ENCODE assay signal across 7 cellular contexts in genomic region chr12:6535697-6535946, GRCh38. TPM values are rescaled to one million over a fixed set of nuclear protein-coding genes. Genes with fewer than 3 reads are reported as not detected.
DNase-seq lines count a peak whose midpoint lies in the region; TF ChIP-seq lines count a peak whose summit lies in the region.

No MANE protein-coding gene starts in this region.

- intact Hi-C loops in stomach (cut with DNase I; ENCODE audit: low total_unique reads) = loop anchor here (10.0 kb wide), 1 partner anchor 111 kb away; no protein-coding TSS in a partner anchor

- no peak for TF ChIP-seq POLR2A in stomach (IDR thresholded peaks at IDR 0.05)

- H3K27ac Mint-ChIP-seq in activated naive CD8-positive, alpha-beta T cell treated with anti-CD3 and anti-CD28 coated beads for 36 hours = peak overlapping the region; percentile 99
- H3K27ac Mint-ChIP-seq in immature natural killer cell = peak overlapping the region; percentile 88 to 99 (median 98)

- H3K9me3 ChIP-seq in HUES6 (ENCODE audit: control insufficient read depth, insufficient read depth, low read depth, low read length) (no peaks in the 10 kb centered on the region), stomach (no peaks in the 10 kb centered on the region)

- in situ Hi-C loops in GM13976 (cut with MboI; ENCODE audit: low sequenced_read_pairs, unreplicated experiment) = no loop called here

- H3K9me3 Mint-ChIP-seq in activated naive CD8-positive, alpha-beta T cell treated with anti-CD3 and anti-CD28 coated beads for 36 hours = no peaks in the 10 kb centered on the region
- no peaks in the 10 kb centered on the region for H3K9me3 Mint-ChIP-seq in immature natural killer cell

- H3K4me3 ChIP-seq in HUES6 (ENCODE audit: low read depth, low read length) (peak overlapping the region; percentile 98), stomach (peak overlapping the region; percentile 80 to 97 (median 90))

- peak overlapping the region; percentile 98 for H3K9ac ChIP-seq in HUES6 (ENCODE audit: low read length)

- peaks cover 29% of the 10 kb centered on the region for H3K27me3 Mint-ChIP-seq in activated naive CD8-positive, alpha-beta T cell treated with anti-CD3 and anti-CD28 coated beads for 36 hours
- peaks cover 22 to 34% (median 23%) of the 10 kb centered on the region in 3 donors for H3K27me3 Mint-ChIP-seq in immature natural killer cell (ENCODE audit: low read depth in 3 of 3)

- no peak for DNase-seq in activated naive CD8-positive, alpha-beta T cell treated with anti-CD3 and anti-CD28 coated beads for 36 hours
- DNase-seq in immature natural killer cell = no peak
- DNase-seq in stomach = no peak
- no peak for DNase-seq in GM13976 (ENCODE audit: low spot score)
- DNase-seq in DMS53 (lab: John Stamatoyannopoulos, UW) = no peak
- DNase-seq in hippocampal formation (lab: John Stamatoyannopoulos, UW) = no peak

- peaks cover 64% of the 10 kb centered on the region for H3K4me1 Mint-ChIP-seq in activated naive CD8-positive, alpha-beta T cell treated with anti-CD3 and anti-CD28 coated beads for 36 hours
- peaks cover 56 to 62% of the 10 kb centered on the region in 2 donors for H3K4me1 Mint-ChIP-seq in immature natural killer cell

- H3K4me1 ChIP-seq in HUES6 (ENCODE audit: control insufficient read depth, insufficient read depth, low read length) (peaks cover 30% of the 10 kb centered on the region), stomach (peaks cover 53 to 79% (median 65%) of the 10 kb centered on the region in 4 donors)

- H3K36me3 ChIP-seq in HUES6 (ENCODE audit: control insufficient read depth, insufficient read depth, low read length) (peaks cover 72% of the 10 kb centered on the region), stomach (peaks cover 41 to 47% (median 45%) of the 10 kb centered on the region in 4 donors)

- peak overlapping the region; percentile 94 for H3K27ac ChIP-seq in HUES6 (ENCODE audit: low read depth, low read length)
- H3K27ac ChIP-seq in stomach = peak overlapping the region; percentile 95 to 100 (median 96)

- TF ChIP-seq EP300 in stomach (IDR thresholded peaks at IDR 0.05) = no peak

- no peak for TF ChIP-seq CTCF in stomach (IDR thresholded peaks at IDR 0.05)
- TF ChIP-seq CTCF in GM13976 (IDR thresholded peaks at IDR 0.05; ENCODE audit: borderline replicate concordance, control extremely low read depth, extremely low read depth, insufficient read depth, missing control alignments) = no peak

- H3K27me3 ChIP-seq in HUES6 (ENCODE audit: control insufficient read depth, insufficient read depth, low read length) = no peaks in the 10 kb centered on the region
- H3K27me3 ChIP-seq in stomach = no peaks in the 10 kb centered on the region

- H3K4me3 Mint-ChIP-seq in activated naive CD8-positive, alpha-beta T cell treated with anti-CD3 and anti-CD28 coated beads for 36 hours = peak overlapping the region; percentile 99
- peak overlapping the region; percentile 87 to 97 (median 96) for H3K4me3 Mint-ChIP-seq in immature natural killer cell

- 0 to 7% (median 4%) methylated on average over 6 of the region's 6 CpGs for WGBS in stomach, 5 donors

- peaks cover 71% of the 10 kb centered on the region for H3K36me3 Mint-ChIP-seq in activated naive CD8-positive, alpha-beta T cell treated with anti-CD3 and anti-CD28 coated beads for 36 hours
- H3K36me3 Mint-ChIP-seq in immature natural killer cell = peaks cover 6 to 33% (median 11%) of the 10 kb centered on the region in 3 donors

RNA-seq across cellular contexts. Expression of gene GAPDH, which starts 1.3 kb away (rescaled TPM):
- 1,000 to 10,000 TPM; 8,986 to 9,154 TPM for total RNA-seq in activated naive CD8-positive, alpha-beta T cell treated with anti-CD3 and anti-CD28 coated beads for 36 hours
- 1,000 to 10,000 TPM; 1,615 to 2,185 (median 1,854) TPM for polyA plus RNA-seq in immature natural killer cell
- 1,000 to 10,000 TPM in 4 of 5 donors, 100 to 1,000 TPM in 1; 579 to 1,258 (median 1,242) TPM for total RNA-seq in stomach
- polyA plus RNA-seq in stomach = 1,000 to 10,000 TPM; 1,352 to 2,765 (median 1,815) TPM

RNA-seq across cellular contexts. Expression of gene IFFO1, which starts 20.2 kb away (rescaled TPM):
- 1 to 10 TPM; 7.2 to 8.1 TPM for total RNA-seq in activated naive CD8-positive, alpha-beta T cell treated with anti-CD3 and anti-CD28 coated beads for 36 hours
- 10 to 100 TPM in 1 of 3 donors, 1 to 10 TPM in 2; 1.9 to 13.0 (median 3.1) TPM for polyA plus RNA-seq in immature natural killer cell
- total RNA-seq in stomach = 10 to 100 TPM in 1 of 5 donors, 1 to 10 TPM in 4; 1.4 to 14.0 (median 3.2) TPM
- 1 to 10 TPM; 2.7 to 9.1 (median 3.4) TPM for polyA plus RNA-seq in stomach

RNA-seq across cellular contexts. Expression of gene NOP2, which starts 32.5 kb away (rescaled TPM):
- 100 to 1,000 TPM; 151 to 153 TPM for total RNA-seq in activated naive CD8-positive, alpha-beta T cell treated with anti-CD3 and anti-CD28 coated beads for 36 hours
- polyA plus RNA-seq in immature natural killer cell = 10 to 100 TPM; 11.3 to 30.8 (median 18.0) TPM
- 100 to 1,000 TPM in 1 of 5 donors, 10 to 100 TPM in 4; 16.3 to 231 (median 30.0) TPM for total RNA-seq in stomach
- polyA plus RNA-seq in stomach = 10 to 100 TPM; 19.5 to 27.4 (median 19.7) TPM

RNA-seq across cellular contexts. Expression of gene NCAPD2, which starts 41.7 kb away (rescaled TPM):
- total RNA-seq in activated naive CD8-positive, alpha-beta T cell treated with anti-CD3 and anti-CD28 coated beads for 36 hours = 100 to 1,000 TPM; 167 to 171 TPM
- 10 to 100 TPM; 23.3 to 50.5 (median 24.0) TPM for polyA plus RNA-seq in immature natural killer cell
- total RNA-seq in stomach = 100 to 1,000 TPM in 1 of 5 donors, 10 to 100 TPM in 4; 15.4 to 105 (median 17.9) TPM
- polyA plus RNA-seq in stomach = 10 to 100 TPM in 1 of 3 donors, 1 to 10 TPM in 2; 8.3 to 18.3 (median 9.7) TPM

RNA-seq across cellular contexts. Expression of gene MRPL51, which starts 42.6 kb away (rescaled TPM):
- total RNA-seq in activated naive CD8-positive, alpha-beta T cell treated with anti-CD3 and anti-CD28 coated beads for 36 hours = 100 to 1,000 TPM; 311 to 312 TPM
- polyA plus RNA-seq in immature natural killer cell = 100 to 1,000 TPM; 240 to 280 (median 248) TPM
- 100 to 1,000 TPM in 1 of 5 donors, 10 to 100 TPM in 4; 26.8 to 146 (median 50.7) TPM for total RNA-seq in stomach
- 100 to 1,000 TPM; 108 to 143 (median 128) TPM for polyA plus RNA-seq in stomach

Comparison
In these comparisons a context has a peak if more than half of its experiments do, and no peak if none do; other contexts are left out.
1. RNA of gene GAPDH, which starts 1.3 kb away (total RNA-seq): 8,986 to 9,154 TPM in activated naive CD8-positive, alpha-beta T cell treated with anti-CD3 and anti-CD28 coated beads for 36 hours; 579 to 1,258 TPM in stomach; every median in the first group is over 4 times any median in the second.